ENCODE assay signal across 15 cellular contexts in the genomic region with DNA sequence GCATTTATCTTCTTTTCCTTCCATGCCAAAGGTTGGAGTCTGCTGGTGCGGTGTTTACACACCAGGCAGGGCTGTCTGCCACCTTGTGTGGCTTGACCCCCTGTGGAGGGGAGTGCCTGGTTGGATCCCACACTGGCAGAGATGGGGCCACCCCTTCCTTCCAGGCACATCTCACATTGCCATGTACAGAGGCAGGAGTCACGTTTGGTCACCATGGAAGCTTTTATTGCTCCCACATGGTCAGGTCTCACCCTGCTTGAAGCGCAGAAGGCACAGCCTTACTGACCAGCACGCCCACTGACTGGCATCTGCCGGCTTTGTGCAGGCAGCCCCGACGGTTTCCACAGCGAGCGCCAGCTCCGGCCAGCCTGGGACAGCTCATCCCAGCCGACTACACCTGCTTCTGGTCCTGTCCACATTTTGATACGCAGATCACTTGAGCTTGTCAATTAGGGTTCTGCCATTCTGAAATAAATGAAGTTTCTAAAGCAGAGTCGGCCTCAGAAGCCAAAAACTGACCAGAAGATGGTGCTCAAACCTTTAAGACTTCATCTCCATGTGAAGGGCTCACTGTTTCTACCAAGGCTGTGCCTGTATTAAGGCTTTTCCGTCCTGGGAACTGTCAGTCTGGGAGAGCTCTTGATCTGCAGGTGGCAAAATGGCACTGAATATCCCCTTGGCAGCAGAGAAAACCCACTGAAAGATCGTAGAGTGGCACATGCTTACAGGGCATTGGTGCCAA. TPM values are rescaled to one million over a fixed set of nuclear protein-coding genes. Genes with fewer than 3 reads are reported as not detected.
DNase-seq lines count a peak whose midpoint lies in the region; ATAC-seq, FAIRE-seq and TF ChIP-seq lines count a peak whose summit lies in the region.
"Had no signal": no experiment of that assay in that cellular context is flagged by ENCODE, and none has a peak within 500 bp of the region (broad histone marks: within the 10 kb centered on the region; RNA-seq: fewer than 3 reads in every experiment).

No MANE protein-coding gene starts in this region.

- no peaks in the 10 kb centered on the region for H3K9me3 ChIP-seq in upper lobe of right lung

- H3K36me3 ChIP-seq in bronchial epithelial cell (ENCODE audit: control insufficient read depth, insufficient read depth, low read length) (peaks cover 15% of the 10 kb centered on the region), upper lobe of right lung (peaks cover 50% of the 10 kb centered on the region)

- peaks cover 12% of the 10 kb centered on the region for H3K27me3 Mint-ChIP-seq in nephron progenitor cell (ENCODE audit: low read depth, poor library complexity)
- H3K27me3 Mint-ChIP-seq in activated naive CD4-positive, alpha-beta T cell treated with anti-CD3 and anti-CD28 coated beads, Interleukin-2, amount 10 ng/mL, durations not matched to agents 7 days and 5 days = no peaks in the 10 kb centered on the region
- H3K27me3 Mint-ChIP-seq: activated CD8-positive, alpha-beta memory T cell treated with anti-CD3 and anti-CD28 coated beads, Interleukin-2, amount 10 ng/mL, durations not matched to agents 7 days and 5 days had no signal

- H3K4me3 ChIP-seq in bronchial epithelial cell (ENCODE audit: low read depth, low read length) = no peak overlapping the region
- no peak overlapping the region for H3K4me3 ChIP-seq in upper lobe of right lung

- peak; percentile 9 for DNase-seq in DMS114 treated with DMSO at 0.1 percent for 48 hours (lab: John Stamatoyannopoulos, UW; ENCODE audit: unreplicated experiment)
- DNase-seq in NCI-H1092 (lab: John Stamatoyannopoulos, UW) = peak; percentile 66
- no peak for DNase-seq in bronchial epithelial cell (ENCODE audit: low read depth)
- DNase-seq in nephron progenitor cell = no peak
- no peak for DNase-seq in upper lobe of right lung
- DNase-seq in COLO829 (ENCODE audit: low spot score) = no peak
- no peak for DNase-seq in activated naive CD4-positive, alpha-beta T cell treated with anti-CD3 and anti-CD28 coated beads, Interleukin-2, amount 10 ng/mL, durations not matched to agents 7 days and 5 days
- DNase-seq: activated CD8-positive, alpha-beta memory T cell treated with anti-CD3 and anti-CD28 coated beads, Interleukin-2, amount 10 ng/mL, durations not matched to agents 7 days and 5 days; aorta; EL; NCI-H1436 treated with DMSO at 0.1 percent for 48 hours; stimulated activated CD4-positive, alpha-beta T cell treated with anti-CD3 and anti-CD28 coated beads, Interleukin-12 subunit alpha, Interleukin-12 subunit beta, amount 100 ng/mL, for 4 hours had no signal

- H3K4me1 Mint-ChIP-seq in nephron progenitor cell = peaks cover 34% of the 10 kb centered on the region
- no peaks in the 10 kb centered on the region for H3K4me1 Mint-ChIP-seq in activated naive CD4-positive, alpha-beta T cell treated with anti-CD3 and anti-CD28 coated beads, Interleukin-2, amount 10 ng/mL, durations not matched to agents 7 days and 5 days
- H3K4me1 Mint-ChIP-seq: activated CD8-positive, alpha-beta memory T cell treated with anti-CD3 and anti-CD28 coated beads, Interleukin-2, amount 10 ng/mL, durations not matched to agents 7 days and 5 days had no signal

- H3K36me3 Mint-ChIP-seq in nephron progenitor cell (ENCODE audit: low read depth) = peaks cover 14% of the 10 kb centered on the region
- peaks cover 12% of the 10 kb centered on the region for H3K36me3 Mint-ChIP-seq in activated naive CD4-positive, alpha-beta T cell treated with anti-CD3 and anti-CD28 coated beads, Interleukin-2, amount 10 ng/mL, durations not matched to agents 7 days and 5 days

- H3K27me3 ChIP-seq in bronchial epithelial cell (ENCODE audit: control insufficient read depth, insufficient read depth, low read length) (no peaks in the 10 kb centered on the region), upper lobe of right lung (no peaks in the 10 kb centered on the region)

- no peak for TF ChIP-seq CTCF in bronchial epithelial cell (IDR thresholded peaks at IDR 0.05; ENCODE audit: insufficient read depth, low read length, severe bottlenecking)
- no peak for TF ChIP-seq CTCF in nephron progenitor cell (IDR thresholded peaks at IDR 0.05)
- no peak for TF ChIP-seq CTCF in upper lobe of right lung (IDR thresholded peaks at IDR 0.05)

- no peaks in the 10 kb centered on the region for H3K4me1 ChIP-seq in upper lobe of right lung

- no peak overlapping the region for H3K4me3 Mint-ChIP-seq in nephron progenitor cell
- no peak overlapping the region for H3K4me3 Mint-ChIP-seq in activated naive CD4-positive, alpha-beta T cell treated with anti-CD3 and anti-CD28 coated beads, Interleukin-2, amount 10 ng/mL, durations not matched to agents 7 days and 5 days
- H3K4me3 Mint-ChIP-seq: activated CD8-positive, alpha-beta memory T cell treated with anti-CD3 and anti-CD28 coated beads, Interleukin-2, amount 10 ng/mL, durations not matched to agents 7 days and 5 days had no signal

- CTCF ChIA-PET in activated naive CD4-positive, alpha-beta T cell treated with anti-CD3 and anti-CD28 coated beads, Interleukin-2, amount 10 ng/mL, durations not matched to agents 7 days and 5 days (lab: Charles Lee) = no interaction called here

- peak; percentile 52 for FAIRE-seq in bronchial epithelial cell (lab: Jason Lieb, UNC)
- FAIRE-seq: H54 had no signal

- H3K27ac Mint-ChIP-seq in nephron progenitor cell = peak overlapping the region; percentile 29
- no peak overlapping the region for H3K27ac Mint-ChIP-seq in activated naive CD4-positive, alpha-beta T cell treated with anti-CD3 and anti-CD28 coated beads, Interleukin-2, amount 10 ng/mL, durations not matched to agents 7 days and 5 days
- H3K27ac Mint-ChIP-seq: activated CD8-positive, alpha-beta memory T cell treated with anti-CD3 and anti-CD28 coated beads, Interleukin-2, amount 10 ng/mL, durations not matched to agents 7 days and 5 days had no signal

- ATAC-seq in upper lobe of right lung = no peak
- no peak for ATAC-seq in HG02870 (IDR thresholded peaks at IDR 0.05; ENCODE audit: unreplicated experiment)
- ATAC-seq: activated CD8-positive, alpha-beta memory T cell treated with anti-CD3 and anti-CD28 coated beads, Interleukin-2, amount 10 ng/mL, durations not matched to agents 7 days and 5 days had no signal

- H3K27ac ChIP-seq in upper lobe of right lung = no peak overlapping the region

- H3K9me3 Mint-ChIP-seq in nephron progenitor cell = no peaks in the 10 kb centered on the region
- H3K9me3 Mint-ChIP-seq in activated naive CD4-positive, alpha-beta T cell treated with anti-CD3 and anti-CD28 coated beads, Interleukin-2, amount 10 ng/mL, durations not matched to agents 7 days and 5 days = no peaks in the 10 kb centered on the region

- intact Hi-C loops in upper lobe of right lung (cut with DNase I) = no loop called here

RNA-seq across cellular contexts. Expression of a gene that starts 35.6 kb away (rescaled TPM):
- total RNA-seq in bronchial epithelial cell = not detected in 2 replicates
- not detected for total RNA-seq in upper lobe of right lung
- total RNA-seq: activated CD8-positive, alpha-beta memory T cell treated with anti-CD3 and anti-CD28 coated beads, Interleukin-2, amount 10 ng/mL, durations not matched to agents 7 days and 5 days; aorta; fibroblast of lung had no signal

Comparison
In these comparisons a context has a peak if more than half of its experiments do, and no peak if none do; other contexts are left out.
1. DNase-seq: peak in DMS114 treated with DMSO at 0.1 percent for 48 hours (single experiment) and NCI-H1092 (single experiment); none in bronchial epithelial cell (single experiment), nephron progenitor cell (single experiment), upper lobe of right lung (single experiment), COLO829 (single experiment) and activated naive CD4-positive, alpha-beta T cell treated with anti-CD3 and anti-CD28 coated beads, Interleukin-2, amount 10 ng/mL, durations not matched to agents 7 days and 5 days (single experiment).